In the genomic region with DNA sequence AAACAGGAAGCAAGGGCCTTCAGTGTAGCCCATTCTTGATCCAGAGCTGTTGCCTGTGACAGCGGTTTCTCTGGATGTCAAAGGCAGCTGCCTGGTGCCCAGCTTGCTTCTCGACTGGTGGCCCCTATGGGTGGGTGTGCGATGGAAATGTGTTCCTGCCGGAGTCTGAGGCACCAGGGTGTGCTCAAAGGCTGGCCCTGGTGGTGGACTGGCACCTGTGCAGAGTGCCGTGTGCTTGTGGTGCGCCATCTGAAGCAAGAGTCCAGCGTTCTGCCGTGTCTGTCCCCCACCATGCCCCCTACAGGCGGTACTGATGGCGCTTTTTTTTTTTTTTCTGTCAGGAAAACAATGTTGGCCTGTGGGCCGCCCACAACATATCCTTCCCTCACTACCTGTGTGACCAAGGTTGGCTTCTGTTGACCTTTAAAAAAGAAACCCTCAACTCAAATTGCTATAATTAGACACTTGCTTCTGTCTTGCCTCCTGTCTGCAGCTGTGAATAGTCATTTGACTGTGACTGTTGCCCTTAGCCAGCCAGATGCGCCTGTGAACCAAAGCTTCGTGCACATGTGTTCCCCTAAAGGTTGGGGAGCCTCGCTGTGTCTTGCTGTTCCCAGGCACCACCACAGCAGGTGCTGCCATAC, we compare ENCODE assay signal across 9 cellular contexts. TPM values are rescaled to one million over a fixed set of nuclear protein-coding genes. Genes with fewer than 3 reads are reported as not detected.
A peak's percentile ranks its signal among the peaks of the same experiment; 100 is the strongest.
DNase-seq lines count a peak whose midpoint lies in the region; ATAC-seq and TF ChIP-seq lines count a peak whose summit lies in the region.
"Had no signal": no experiment of that assay in that cellular context is flagged by ENCODE, and none has a peak within 500 bp of the region (broad histone marks: within the 10 kb centered on the region; RNA-seq: fewer than 3 reads in every experiment).

No MANE protein-coding gene starts in this region.

- H3K9me3 ChIP-seq in right cardiac atrium (ENCODE audit: control insufficient read depth, low read length), result no peaks in the 10 kb centered on the region

- no peak overlapping the region for H3K4me3 ChIP-seq in HL-60 (replicated peaks; ENCODE audit: insufficient read depth, low read length)
- H3K4me3 ChIP-seq in WI38 (ENCODE audit: low read depth, low read length), result no peak overlapping the region
- no peak overlapping the region for H3K4me3 ChIP-seq in right cardiac atrium (ENCODE audit: low read length)

- 61% methylated on average over 14 of the region's 14 CpGs for WGBS in right cardiac atrium

- ATAC-seq in right cardiac atrium, result no peak
- no peak for ATAC-seq in GM19035 (IDR thresholded peaks at IDR 0.05; ENCODE audit: unreplicated experiment)

- H3K36me3 Mint-ChIP-seq in type B pancreatic cell, result peaks cover 10% of the 10 kb centered on the region

- DNase-seq in NCI-H1436 (lab: John Stamatoyannopoulos, UW) (peak; percentile 17), NCI-H1436 treated with DMSO at 0.1 percent for 48 hours (lab: John Stamatoyannopoulos, UW) (no peak), HL-60 (ENCODE audit: low read depth in 1 of 2, low spot score in 1 of 2) (peak; percentile 45 to 52), right cardiac atrium (peak; percentile 9 to 47 (median 43)), type B pancreatic cell (ENCODE audit: extremely low spot score, unreplicated experiment) (no peak), HPDE6-E6E7 (ENCODE audit: extremely low spot score) (no peak)

- H3K4me3 Mint-ChIP-seq in type B pancreatic cell, result no peak overlapping the region

- H3K27ac ChIP-seq in HL-60 (replicated peaks), result no peak overlapping the region; the same call in 1 of the 2 replicates
- H3K27ac ChIP-seq in right cardiac atrium (ENCODE audit: low read length), result no peak overlapping the region
- H3K27ac ChIP-seq: C4-2B had no signal

- H3K4me1 Mint-ChIP-seq in type B pancreatic cell (ENCODE audit: unreplicated experiment), result no peaks in the 10 kb centered on the region

- peak overlapping the region; percentile 50 for H3K27ac Mint-ChIP-seq in type B pancreatic cell

- no peaks in the 10 kb centered on the region for H3K9me3 Mint-ChIP-seq in type B pancreatic cell

- H3K27me3 ChIP-seq in HL-60 (ENCODE audit: insufficient read depth, poor library complexity, severe bottlenecking) (no peaks in the 10 kb centered on the region), right cardiac atrium (ENCODE audit: control insufficient read depth, insufficient read depth) (no peaks in the 10 kb centered on the region)

- H3K27me3 Mint-ChIP-seq in type B pancreatic cell, result no peaks in the 10 kb centered on the region

- peak; percentile 17 for TF ChIP-seq CTCF in HL-60 (IDR thresholded peaks at IDR 0.05; ENCODE audit: insufficient read depth, low read length)
- peak; percentile 31; the same call in 1 of the 2 replicates for TF ChIP-seq CTCF in WI38 (IDR thresholded peaks at IDR 0.05; ENCODE audit: low read depth, low read length)
- TF ChIP-seq CTCF in type B pancreatic cell (conservative IDR thresholded peaks at IDR 0.05), result peak; percentile 72

- H3K4me1 ChIP-seq in right cardiac atrium (ENCODE audit: control insufficient read depth, insufficient read depth, low read length), result no peaks in the 10 kb centered on the region

- intact Hi-C loops in right cardiac atrium (cut with DNase I), result no loop called here

RNA-seq across cellular contexts. Expression of a gene that starts 4.7 kb away (rescaled TPM):
- total RNA-seq in right cardiac atrium, result 10 to 100 TPM; 32.5 to 46.8 (median 39.5) TPM
- polyA plus RNA-seq in right cardiac atrium, result 33.3 TPM
- 129 and 235 TPM in 2 replicates for total RNA-seq in type B pancreatic cell (ENCODE audit: low replicate concordance)

RNA-seq across cellular contexts. Expression of a gene that starts 5.9 kb away (rescaled TPM):
- total RNA-seq in right cardiac atrium, result 10 to 100 TPM; 23.1 to 32.0 (median 29.7) TPM
- 23.1 TPM for polyA plus RNA-seq in right cardiac atrium
- 57.7 and 64.8 TPM in 2 replicates for total RNA-seq in type B pancreatic cell (ENCODE audit: low replicate concordance)

RNA-seq across cellular contexts. Expression of a gene that starts 20.4 kb away (rescaled TPM):
- total RNA-seq in right cardiac atrium (10 to 100 TPM; 49.1 to 64.7 (median 55.7) TPM), type B pancreatic cell (ENCODE audit: low replicate concordance) (55.2 and 73.6 TPM in 2 replicates)
- polyA plus RNA-seq in right cardiac atrium, result 34.2 TPM

RNA-seq across cellular contexts. Expression of a gene that starts 31.1 kb away (rescaled TPM):
- total RNA-seq in right cardiac atrium (10 to 100 TPM; 15.5 to 18.6 (median 17.0) TPM), type B pancreatic cell (ENCODE audit: low replicate concordance) (39.0 and 61.3 TPM in 2 replicates)
- 11.2 TPM for polyA plus RNA-seq in right cardiac atrium

RNA-seq across cellular contexts. Expression of a gene that starts 39.7 kb away (rescaled TPM):
- total RNA-seq in right cardiac atrium (under 1 TPM; 0.22 to 0.83 (median 0.39) TPM), type B pancreatic cell (ENCODE audit: low replicate concordance) (2.6 and 4.3 TPM in 2 replicates)
- 0.54 TPM for polyA plus RNA-seq in right cardiac atrium

Comparison
In these comparisons a context has a peak if more than half of its experiments do, and no peak if none do; other contexts are left out.
1. DNase-seq: peak in NCI-H1436 (single experiment), HL-60 (2 of 2) and right cardiac atrium (3 of 3); none in NCI-H1436 treated with DMSO at 0.1 percent for 48 hours (single experiment), type B pancreatic cell (single experiment) and HPDE6-E6E7 (single experiment).
2. CTCF ChIP-seq: peak in every context shown above with its lines; median percentile 72 in type B pancreatic cell; 31 in WI38; 17 in HL-60.